In genomic region chr5:168648576-168648975, GRCh38 we compare ENCODE assay signal across 23 cellular contexts.
A peak's percentile ranks its signal among the peaks of the same experiment; 100 is the strongest.
DNase-seq lines count a peak whose midpoint lies in the region; ATAC-seq, FAIRE-seq and TF ChIP-seq lines count a peak whose summit lies in the region.
"Had no signal": no experiment of that assay in that cellular context is flagged by ENCODE, and none has a peak within 500 bp of the region (broad histone marks: within the 10 kb centered on the region; RNA-seq: fewer than 3 reads in every experiment).

No MANE protein-coding gene starts in this region.

- H3K4me3 Mint-ChIP-seq in MCF 10A (ENCODE audit: unreplicated experiment), result no peak overlapping the region
- H3K4me3 Mint-ChIP-seq: B cell; CD4-positive, CD25-positive, alpha-beta regulatory T cell; CD8-positive, alpha-beta T cell; HFFc6 had no signal

- H3K27me3 ChIP-seq in breast epithelium, result no peaks in the 10 kb centered on the region
- H3K27me3 ChIP-seq in small intestine (ENCODE audit: control insufficient read depth in 2 of 2, insufficient read depth in 2 of 2, low read length in 2 of 2), result no peaks in the 10 kb centered on the region
- H3K27me3 ChIP-seq in ovary, result no peaks in the 10 kb centered on the region
- H3K27me3 ChIP-seq: BLaER1 had no signal

- H3K4me3 ChIP-seq in breast epithelium, result no peak overlapping the region
- H3K4me3 ChIP-seq in small intestine (ENCODE audit: low read depth in 1 of 2, low read length in 2 of 2), result no peak overlapping the region
- H3K4me3 ChIP-seq in ovary, result no peak overlapping the region
- H3K4me3 ChIP-seq: BLaER1, GM12878, HAP-1 had no signal

- no peak for DNase-seq in MCF 10A (ENCODE audit: unreplicated experiment)
- no peak for DNase-seq in breast epithelium (ENCODE audit: low spot score in 2 of 2)
- DNase-seq in epithelial cell of prostate (ENCODE audit: low read depth, low spot score), result no peak
- DNase-seq in small intestine, result no peak
- no peak for DNase-seq in ovary
- DNase-seq: Caco-2; CD4-positive, CD25-positive, alpha-beta regulatory T cell; CD8-positive, alpha-beta T cell; DMS79; EL; GDM1; GOT3; HFFc6 had no signal

- no peaks in the 10 kb centered on the region for H3K36me3 ChIP-seq in breast epithelium
- no peaks in the 10 kb centered on the region for H3K36me3 ChIP-seq in small intestine (ENCODE audit: control insufficient read depth in 2 of 2, insufficient read depth in 2 of 2, low read length in 2 of 2)
- H3K36me3 ChIP-seq in ovary, result no peaks in the 10 kb centered on the region
- H3K36me3 ChIP-seq: BLaER1, HAP-1 had no signal

- no peak for TF ChIP-seq CTCF in MCF 10A (IDR thresholded peaks at IDR 0.05; ENCODE audit: unreplicated experiment)
- no peak for TF ChIP-seq CTCF in breast epithelium (IDR thresholded peaks at IDR 0.05)
- no peak for TF ChIP-seq CTCF in ovary (IDR thresholded peaks at IDR 0.05)

- peak overlapping the region; percentile 93 for H3K27ac Mint-ChIP-seq in MCF 10A (ENCODE audit: low read depth, unreplicated experiment)
- H3K27ac Mint-ChIP-seq: B cell; CD4-positive, CD25-positive, alpha-beta regulatory T cell; CD8-positive, alpha-beta T cell; HFFc6 had no signal

- H3K36me3 Mint-ChIP-seq in MCF 10A (ENCODE audit: insufficient read depth, unreplicated experiment), result no peaks in the 10 kb centered on the region
- H3K36me3 Mint-ChIP-seq: CD4-positive, CD25-positive, alpha-beta regulatory T cell; CD8-positive, alpha-beta T cell had no signal

- WGBS in small intestine, 3 donors, result 94 to 97% (median 95%) methylated on average over 1 of the region's 1 CpG
- WGBS in ovary, 3 donors, result 92 to 97% (median 93%) methylated on average over 1 of the region's 1 CpG

- H3K4me1 ChIP-seq in breast epithelium (no peaks in the 10 kb centered on the region), small intestine (ENCODE audit: control insufficient read depth in 2 of 2, insufficient read depth in 1 of 2, low read depth in 1 of 2, low read length in 1 of 2) (peaks cover 0 to 1% of the 10 kb centered on the region in 2 donors), ovary (ENCODE audit: insufficient read depth) (peaks cover 2% of the 10 kb centered on the region)
- H3K4me1 ChIP-seq: BLaER1, HAP-1 had no signal

- peak; percentile 10 for FAIRE-seq in small intestine (lab: Jason Lieb, UNC)
- FAIRE-seq: GM12878, GM18507, H54 had no signal

- ATAC-seq in GM19455 (IDR thresholded peaks at IDR 0.05; ENCODE audit: unreplicated experiment), result no peak
- ATAC-seq in GM18505 (IDR thresholded peaks at IDR 0.05; ENCODE audit: unreplicated experiment), result no peak
- ATAC-seq: CD8-positive, alpha-beta T cell; GM12878 had no signal

- POLR2A ChIA-PET in MCF 10A (lab: Yijun Ruan, JAX), result interaction anchor here (0.7 to 4.6 kb wide), 5 partner anchors 8 to 162 kb away, joined by 4 to 119 read pairs (median 16); partner anchors contain the start of genes PANK3 and RARS1

- H3K27me3 Mint-ChIP-seq in MCF 10A (ENCODE audit: insufficient read depth, unreplicated experiment), result no peaks in the 10 kb centered on the region
- H3K27me3 Mint-ChIP-seq: B cell had no signal

- no peak for TF ChIP-seq POLR2A in breast epithelium (IDR thresholded peaks at IDR 0.05)
- no peak for TF ChIP-seq POLR2A in ovary (IDR thresholded peaks at IDR 0.05)
- no peak for TF ChIP-seq POLR2A in GM18505 (IDR thresholded peaks at IDR 0.05; ENCODE audit: borderline replicate concordance, extremely low read depth, insufficient read depth, insufficient read length)

- no peak for TF ChIP-seq EP300 in ovary (IDR thresholded peaks at IDR 0.05)

- intact Hi-C loops in MCF 10A (cut with micrococcal nuclease) (no loop called here), breast epithelium (cut with DNase I; ENCODE audit: low total_unique reads) (loop anchor here (5.0 kb wide), 1 partner anchor 1844 kb away; no protein-coding TSS in a partner anchor), ovary (cut with DNase I) (no loop called here)

- H3K9me3 Mint-ChIP-seq in MCF 10A (ENCODE audit: unreplicated experiment), result no peaks in the 10 kb centered on the region

- H3K4me1 Mint-ChIP-seq in MCF 10A (ENCODE audit: insufficient read depth, unreplicated experiment), result peaks cover 52% of the 10 kb centered on the region
- H3K4me1 Mint-ChIP-seq: B cell; CD4-positive, CD25-positive, alpha-beta regulatory T cell had no signal

- no TSS peak for BruUV-seq in MCF 10A (replicated peaks; lab: Mats Ljungman, UMichigan)

- no peaks in the 10 kb centered on the region for H3K9me3 ChIP-seq in breast epithelium
- no peaks in the 10 kb centered on the region for H3K9me3 ChIP-seq in small intestine (ENCODE audit: control insufficient read depth, low read depth)
- H3K9me3 ChIP-seq in ovary, result no peaks in the 10 kb centered on the region
- H3K9me3 ChIP-seq: BLaER1, HAP-1 had no signal

- CTCF ChIA-PET in MCF 10A (lab: Yijun Ruan, JAX), result interaction anchor here (0.8 to 2.7 kb wide), 5 partner anchors 8 to 73 kb away, joined by 3 to 14 read pairs (median 5); no protein-coding TSS in a partner anchor

- no peak overlapping the region for H3K27ac ChIP-seq in breast epithelium
- peak overlapping the region; percentile 95 for H3K27ac ChIP-seq in epithelial cell of prostate
- no peak overlapping the region for H3K27ac ChIP-seq in small intestine (ENCODE audit: low read depth in 1 of 2, low read length in 1 of 2)
- no peak overlapping the region for H3K27ac ChIP-seq in ovary
- H3K27ac ChIP-seq: 22Rv1, BLaER1, C4-2B had no signal
